9 cellular contexts compared by ENCODE assay signal in genomic region chr1:145956361-145956760, GRCh38. TPM values are rescaled to one million over a fixed set of nuclear protein-coding genes. Genes with fewer than 3 reads are reported as not detected.
A peak's percentile ranks its signal among the peaks of the same experiment; 100 is the strongest.
DNase-seq lines count a peak whose midpoint lies in the region; ATAC-seq and TF ChIP-seq lines count a peak whose summit lies in the region.
"Had no signal": no experiment of that assay in that cellular context is flagged by ENCODE, and none has a peak within 500 bp of the region (broad histone marks: within the 10 kb centered on the region; RNA-seq: fewer than 3 reads in every experiment).

No MANE protein-coding gene starts in this region.

- intact Hi-C loops in heart right ventricle (cut with DNase I) (loop anchor here in 5 of 10 donors (1.0 to 5.0 kb wide), 3 partner anchors 29 to 39 kb away; partner anchors contain the start of genes PEX11B (in 5 of the 5) and RBM8A (in 2 of the 5)), Right ventricle myocardium superior (cut with DNase I) (no loop called here), breast epithelium (cut with DNase I; ENCODE audit: low total_unique reads) (no loop called here), aorta (cut with DNase I) (loop anchor here in 1 of 2 donors (2.0 to 10.0 kb wide), 3 partner anchors 30 to 82 kb away; partner anchors contain the start of genes PEX11B and RBM8A)

- H3K9ac ChIP-seq in muscle layer of colon (ENCODE audit: low read length): peak overlapping the region; percentile 91

- DNase-seq in heart right ventricle: no peak
- no peak for DNase-seq in Right ventricle myocardium superior
- DNase-seq in breast epithelium (ENCODE audit: low spot score in 2 of 2): no peak
- DNase-seq in aorta: no peak
- no peak for DNase-seq in H7
- DNase-seq in NCI-H2081 treated with DMSO at 0.1 percent for 48 hours (lab: John Stamatoyannopoulos, UW): no peak
- no peak for DNase-seq in NCI-H526 (lab: John Stamatoyannopoulos, UW)
- DNase-seq: NCI-H1930 had no signal

- H3K36me3 ChIP-seq in heart right ventricle: peaks cover 0 to 22% (median 0%) of the 10 kb centered on the region in 9 donors
- no peaks in the 10 kb centered on the region for H3K36me3 ChIP-seq in breast epithelium
- no peaks in the 10 kb centered on the region for H3K36me3 ChIP-seq in muscle layer of colon (ENCODE audit: insufficient read depth, low read length)
- no peaks in the 10 kb centered on the region for H3K36me3 ChIP-seq in aorta (ENCODE audit: control insufficient read depth in 1 of 2, insufficient read depth in 2 of 2, low read length in 1 of 2)
- H3K36me3 ChIP-seq in H7 (replicated peaks; ENCODE audit: control insufficient read depth, insufficient read depth, low read length): no peaks in the 10 kb centered on the region

- TF ChIP-seq CTCF in heart right ventricle (IDR thresholded peaks at IDR 0.05) (no peak), breast epithelium (IDR thresholded peaks at IDR 0.05) (no peak)

- H3K9me3 ChIP-seq in heart right ventricle: no peaks in the 10 kb centered on the region
- H3K9me3 ChIP-seq in breast epithelium: no peaks in the 10 kb centered on the region
- H3K9me3 ChIP-seq in muscle layer of colon (ENCODE audit: low read length): no peaks in the 10 kb centered on the region
- H3K9me3 ChIP-seq in aorta (ENCODE audit: control insufficient read depth, low read length): no peaks in the 10 kb centered on the region

- peaks cover 0 to 5% (median 0%) of the 10 kb centered on the region in 7 donors for H3K27me3 ChIP-seq in heart right ventricle
- H3K27me3 ChIP-seq in breast epithelium: no peaks in the 10 kb centered on the region
- H3K27me3 ChIP-seq in muscle layer of colon (ENCODE audit: control insufficient read depth in 1 of 2, insufficient read depth in 2 of 2, low read length in 2 of 2): no peaks in the 10 kb centered on the region
- H3K27me3 ChIP-seq in aorta (ENCODE audit: control insufficient read depth in 1 of 2, insufficient read depth in 2 of 2, low read length in 1 of 2): no peaks in the 10 kb centered on the region
- H3K27me3 ChIP-seq in H7 (ENCODE audit: control insufficient read depth, insufficient read depth, low read length): peaks cover 38% of the 10 kb centered on the region

- no peak for TF ChIP-seq POLR2A in breast epithelium (IDR thresholded peaks at IDR 0.05)

- H3K4me3 ChIP-seq in heart right ventricle: peak overlapping the region; percentile 56 to 88 (median 68)
- H3K4me3 ChIP-seq in breast epithelium: peak overlapping the region; percentile 59 to 86 (median 83)
- H3K4me3 ChIP-seq in muscle layer of colon (ENCODE audit: low read depth in 1 of 2, low read length in 2 of 2): peak overlapping the region in 1 of 2 donors; percentile 67
- peak overlapping the region; percentile 8 to 97 for H3K4me3 ChIP-seq in aorta (ENCODE audit: low read length in 2 of 2)
- no peak overlapping the region; the same call in 1 of the 2 replicates for H3K4me3 ChIP-seq in H7 (ENCODE audit: insufficient read depth, low read depth, low read length)

- ATAC-seq in heart right ventricle: no peak
- ATAC-seq in Right ventricle myocardium superior (ENCODE audit: poor library complexity): no peak
- ATAC-seq in aorta (ENCODE audit: low FRiP score): no peak

- H3K27ac ChIP-seq in heart right ventricle: peak overlapping the region in 9 of 10 donors; percentile 95 to 100 (median 99)
- peak overlapping the region; percentile 87 to 96 for H3K27ac ChIP-seq in breast epithelium
- peak overlapping the region; percentile 90 for H3K27ac ChIP-seq in muscle layer of colon (ENCODE audit: low read depth, low read length)
- peak overlapping the region in 1 of 2 donors; percentile 18 for H3K27ac ChIP-seq in aorta (ENCODE audit: low read depth in 1 of 2, low read length in 2 of 2)

- H3K4me1 ChIP-seq in heart right ventricle: peaks cover 0 to 86% (median 63%) of the 10 kb centered on the region in 9 donors
- H3K4me1 ChIP-seq in breast epithelium: peaks cover under 1 to 7% of the 10 kb centered on the region in 2 donors
- H3K4me1 ChIP-seq in muscle layer of colon (ENCODE audit: insufficient read depth, low read length): peaks cover 58% of the 10 kb centered on the region
- peaks cover 4 to 11% of the 10 kb centered on the region in 2 donors for H3K4me1 ChIP-seq in aorta (ENCODE audit: control insufficient read depth in 1 of 2, insufficient read depth in 2 of 2, low read length in 2 of 2)

RNA-seq across cellular contexts. Expression of gene LIX1L, which starts 1.5 kb away (rescaled TPM):
- total RNA-seq in heart right ventricle: 10 to 100 TPM; 21.2 to 30.0 (median 24.5) TPM
- 1 to 10 TPM; 7.1 to 9.4 TPM for polyA plus RNA-seq in heart right ventricle
- total RNA-seq in Right ventricle myocardium superior: 22.9 TPM
- total RNA-seq in breast epithelium: 10 to 100 TPM; 18.1 to 28.5 (median 21.8) TPM
- total RNA-seq in aorta: 10 to 100 TPM; 53.2 to 60.0 TPM
- polyA plus RNA-seq in aorta: 10 to 100 TPM; 18.0 to 29.3 TPM
- 23.0 and 24.3 TPM in 2 replicates for total RNA-seq in H7 (2014; rRNA removed; shearing (Covaris generic))

RNA-seq across cellular contexts. Expression of gene ANKRD34A, which starts 8.0 kb away (rescaled TPM):
- 1 to 10 TPM in 6 of 10 donors, under 1 TPM in 4; 0.66 to 1.5 (median 1.0) TPM for total RNA-seq in heart right ventricle
- 1 to 10 TPM in 1 of 2 donors, under 1 TPM in 1; 0.88 to 1.7 TPM for polyA plus RNA-seq in heart right ventricle
- total RNA-seq in Right ventricle myocardium superior: 0.59 TPM
- under 1 TPM; 0.16 to 0.98 (median 0.59) TPM for total RNA-seq in breast epithelium
- total RNA-seq in aorta: 1 to 10 TPM; 1.4 to 2.2 TPM
- polyA plus RNA-seq in aorta: 1 to 10 TPM in 1 of 2 donors, under 1 TPM in 1; 0.63 to 1.9 TPM
- 0.52 and 0.62 TPM in 2 replicates for total RNA-seq in H7 (2014; rRNA removed; shearing (Covaris generic))

RNA-seq across cellular contexts. Expression of gene POLR3GL, which starts 8.1 kb away (rescaled TPM):
- total RNA-seq in heart right ventricle (10 to 100 TPM; 30.9 to 44.7 (median 38.5) TPM), Right ventricle myocardium superior (49.2 TPM), breast epithelium (10 to 100 TPM; 18.0 to 32.8 (median 18.1) TPM), aorta (10 to 100 TPM; 23.8 to 26.4 TPM)
- polyA plus RNA-seq in heart right ventricle (10 to 100 TPM; 44.2 to 64.5 TPM), aorta (10 to 100 TPM; 73.4 to 89.0 TPM)
- total RNA-seq in H7 (2014; rRNA removed; shearing (Covaris generic)): 6.3 and 11.6 TPM in 2 replicates

RNA-seq across cellular contexts. Expression of gene RBM8A, which starts 29.1 kb away (rescaled TPM):
- 10 to 100 TPM; 55.5 to 90.5 (median 67.4) TPM for total RNA-seq in heart right ventricle
- polyA plus RNA-seq in heart right ventricle: 100 to 1,000 TPM in 1 of 2 donors, 10 to 100 TPM in 1; 34.5 to 151 TPM
- 57.9 TPM for total RNA-seq in Right ventricle myocardium superior
- 100 to 1,000 TPM; 115 to 137 (median 128) TPM for total RNA-seq in breast epithelium
- 10 to 100 TPM; 81.2 to 84.5 TPM for total RNA-seq in aorta
- 10 to 100 TPM; 42.6 to 74.1 TPM for polyA plus RNA-seq in aorta
- 181 and 214 TPM in 2 replicates for total RNA-seq in H7 (2014; rRNA removed; shearing (Covaris generic))

RNA-seq across cellular contexts. Expression of gene PEX11B, which starts 37.8 kb away (rescaled TPM):
- total RNA-seq in heart right ventricle: 10 to 100 TPM; 20.4 to 26.3 (median 23.0) TPM
- 10 to 100 TPM; 17.7 to 24.5 TPM for polyA plus RNA-seq in heart right ventricle
- 22.3 TPM for total RNA-seq in Right ventricle myocardium superior
- total RNA-seq in breast epithelium: 10 to 100 TPM; 20.3 to 40.1 (median 22.0) TPM
- 10 to 100 TPM; 14.9 to 20.6 TPM for total RNA-seq in aorta
- polyA plus RNA-seq in aorta: 10 to 100 TPM; 10.0 to 18.2 TPM
- total RNA-seq in H7 (2014; rRNA removed; shearing (Covaris generic)): 22.9 and 28.0 TPM in 2 replicates
